Comparison of ENCODE assay signal across 18 cellular contexts in the genomic region with DNA sequence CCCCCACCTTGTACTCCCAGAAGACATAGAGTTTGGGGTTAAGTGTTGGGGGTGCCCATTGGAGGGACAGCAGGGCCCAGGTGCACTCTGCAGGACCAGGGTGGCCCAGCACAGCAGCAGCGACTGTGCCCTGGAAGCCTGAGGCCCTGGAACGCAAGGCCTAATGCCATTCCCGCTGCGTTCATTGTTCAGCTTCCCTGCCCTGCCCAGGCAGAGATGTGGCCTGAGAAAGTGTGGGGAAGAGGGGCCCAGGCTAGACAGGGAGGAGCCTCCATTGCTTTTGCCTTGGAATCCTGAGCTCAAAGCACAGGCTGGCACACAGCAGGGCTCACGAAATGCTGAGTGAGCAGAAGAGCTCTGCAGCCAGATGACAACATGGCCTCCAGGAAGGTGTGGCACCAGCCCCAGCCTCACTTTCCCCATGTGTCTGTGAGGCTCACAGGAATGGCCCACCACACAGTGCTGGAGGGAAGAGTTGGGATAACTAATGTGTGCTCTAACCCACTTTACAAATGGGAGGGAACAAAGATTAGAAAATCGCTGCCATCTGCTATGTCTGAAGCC. TPM values are rescaled to one million over a fixed set of nuclear protein-coding genes. Genes with fewer than 3 reads are reported as not detected.
A peak's percentile ranks its signal among the peaks of the same experiment; 100 is the strongest.
DNase-seq lines count a peak whose midpoint lies in the region; ATAC-seq, FAIRE-seq and TF ChIP-seq lines count a peak whose summit lies in the region.
"Had no signal": no experiment of that assay in that cellular context is flagged by ENCODE, and none has a peak within 500 bp of the region (broad histone marks: within the 10 kb centered on the region; RNA-seq: fewer than 3 reads in every experiment).

No MANE protein-coding gene starts in this region.

- FAIRE-seq in A549 (lab: Jason Lieb, UNC) (no peak), H1 (lab: Jason Lieb, UNC) (no peak)
- FAIRE-seq: A204.1, D721Med, GM19239, H54 had no signal

- H2BK20ac ChIP-seq in H1 (ENCODE audit: low read length), result no peak overlapping the region

- no peak overlapping the region for H3K18ac ChIP-seq in H1 (ENCODE audit: extremely low read depth, low read length)

- H3K79me1 ChIP-seq in H1 (ENCODE audit: low read depth, low read length), result no peaks in the 10 kb centered on the region

- WGBS in A549 (ENCODE audit: missing lambda C conversion rate), result 76% methylated on average over 6 of the region's 6 CpGs
- WGBS in H1 (ENCODE audit: extremely low coverage in 1 of 2, insufficient coverage in 1 of 2, insufficient read length in 1 of 2, insufficient replicate concordance in 2 of 2, low coverage in 1 of 2, low lambda C conversion rate in 2 of 2, missing lambda C conversion rate in 1 of 2), 2 experiments, result 54% methylated on average over 3 of the region's 6 CpGs; no CpG with 5 or more reads in 1 of the 2 experiments

- POLR2A ChIA-PET in A549 (lab: Yijun Ruan, JAX), result no interaction called here
- POLR2A ChIA-PET in H1 (lab: Charles Lee; ENCODE audit: partially characterized antibody), result interaction anchor here (1.3 kb wide), 1 partner anchor 301 kb away, joined by 3 read pairs; no protein-coding TSS in a partner anchor

- no peak for TF ChIP-seq CTCF in A549 (IDR thresholded peaks at IDR 0.05)
- no peak for TF ChIP-seq CTCF in H1 (IDR thresholded peaks at IDR 0.05; ENCODE audit: control extremely low read depth in 1 of 3, insufficient read depth in 1 of 3, low read depth in 1 of 3, low read length in 3 of 3)
- no peak for TF ChIP-seq CTCF in retinal pigment epithelial cell (conservative IDR thresholded peaks at IDR 0.05; ENCODE audit: low read depth, low read length)

- H2AFZ ChIP-seq in H1 (ENCODE audit: low read length) (no peak overlapping the region), Karpas-422 (ENCODE audit: low read length) (no peak overlapping the region)

- H3K4me2 ChIP-seq in A549, result no peak overlapping the region
- H3K4me2 ChIP-seq in H1 (ENCODE audit: insufficient read depth in 1 of 2, low read depth in 2 of 2, low read length in 2 of 2), result no peak overlapping the region
- no peak overlapping the region for H3K4me2 ChIP-seq in Karpas-422 (ENCODE audit: low read depth, low read length, poor library complexity, severe bottlenecking)

- no peak overlapping the region for H3K9ac ChIP-seq in H1 (replicated peaks in 1 of 4; ENCODE audit: extremely low read depth in 1 of 4, low read depth in 3 of 4, low read length in 3 of 4)
- H3K9ac ChIP-seq in Karpas-422 (ENCODE audit: low read length), result no peak overlapping the region

- H3K27me3 ChIP-seq in H1 (replicated peaks in 1 of 4; ENCODE audit: control insufficient read depth in 3 of 4, extremely low read depth in 1 of 4, insufficient read depth in 3 of 4, low read length in 3 of 4) (no peaks in the 10 kb centered on the region), Karpas-422 (ENCODE audit: low read length) (no peaks in the 10 kb centered on the region)
- H3K27me3 ChIP-seq: BE2C had no signal

- H3K4me3 ChIP-seq in A549 (no peak overlapping the region), H1 (ENCODE audit: extremely low read depth in 1 of 4, insufficient read depth in 2 of 4, low read depth in 3 of 4, low read length in 4 of 4) (no peak overlapping the region), retinal pigment epithelial cell (ENCODE audit: low read length) (no peak overlapping the region), Karpas-422 (ENCODE audit: low read length) (no peak overlapping the region)

- H4K91ac ChIP-seq in H1 (replicated peaks; ENCODE audit: insufficient read length, low read length), result peak overlapping the region; percentile 46

- DNase-seq in A549 (ENCODE audit: low read depth in 1 of 2, low spot score in 1 of 2) (no peak), DMS 273 treated with DMSO at 0.1 percent for 48 hours (lab: John Stamatoyannopoulos, UW) (peak; percentile 17), H1 (ENCODE audit: low read depth in 1 of 2, low spot score in 2 of 2) (no peak), retinal pigment epithelial cell (ENCODE audit: low read depth) (peak; percentile 29), Karpas-422 (no peak), SHP77 (lab: John Stamatoyannopoulos, UW) (no peak), NCI-H146 (lab: John Stamatoyannopoulos, UW) (no peak)
- DNase-seq: BE2C; CD8-positive, alpha-beta T cell; COR-L47; DMS53; GF-D8 had no signal

- no peak overlapping the region for H3K56ac ChIP-seq in H1 (replicated peaks; ENCODE audit: insufficient read length, low read depth, low read length)

- no peak overlapping the region; the same call in 1 of the 2 replicates for H4K8ac ChIP-seq in H1 (ENCODE audit: extremely low read depth, insufficient read depth, low read length)

- no peak overlapping the region for H2BK12ac ChIP-seq in H1 (ENCODE audit: low read depth, low read length)

- H3K27ac ChIP-seq in A549, result no peak overlapping the region
- no peak overlapping the region for H3K27ac ChIP-seq in H1 (ENCODE audit: low read depth, low read length)
- H3K27ac ChIP-seq in Karpas-422 (ENCODE audit: low read length), result no peak overlapping the region
- H3K27ac ChIP-seq: C4-2B, HL-60 had no signal

- no peaks in the 10 kb centered on the region for H3K4me1 ChIP-seq in A549
- peaks cover 2 to 14% (median 4%) of the 10 kb centered on the region in 4 experiments; a peak in 6 of 7 replicates for H3K4me1 ChIP-seq in H1 (replicated peaks in 1 of 4; ENCODE audit: control insufficient read depth in 3 of 4, insufficient read depth in 4 of 4, low read length in 3 of 4)
- peaks cover 27% of the 10 kb centered on the region for H3K4me1 ChIP-seq in Karpas-422 (ENCODE audit: low read length)

- no peak overlapping the region for H2AK5ac ChIP-seq in H1 (ENCODE audit: low read depth, low read length)

- no peaks in the 10 kb centered on the region for H4K20me1 ChIP-seq in H1 (replicated peaks in 1 of 2; ENCODE audit: control insufficient read depth in 1 of 2, insufficient read depth in 2 of 2, low read length in 2 of 2)
- no peaks in the 10 kb centered on the region for H4K20me1 ChIP-seq in Karpas-422 (ENCODE audit: insufficient read depth, low read depth, low read length)

- ATAC-seq in A549, result no peak
- ATAC-seq: CD8-positive, alpha-beta T cell had no signal

- no peak overlapping the region for H3K23ac ChIP-seq in H1 (ENCODE audit: insufficient read length)

- H3K23me2 ChIP-seq in H1 (ENCODE audit: low read depth, low read length), result no peaks in the 10 kb centered on the region

- no peak overlapping the region for H3K4ac ChIP-seq in H1 (replicated peaks; ENCODE audit: insufficient read length, low read depth, low read length)

- H2BK120ac ChIP-seq in H1 (replicated peaks; ENCODE audit: low read depth, low read length), result no peak overlapping the region

- TF ChIP-seq EP300 in A549 (IDR thresholded peaks at IDR 0.05), result no peak
- no peak for TF ChIP-seq EP300 in H1 (IDR thresholded peaks at IDR 0.05; ENCODE audit: borderline replicate concordance in 1 of 2, low read depth in 2 of 2, low read length in 2 of 2)

- H3K9me3 ChIP-seq in A549 (no peaks in the 10 kb centered on the region), H1 (ENCODE audit: insufficient read depth in 2 of 2, low read depth in 1 of 2, low read length in 1 of 2) (no peaks in the 10 kb centered on the region), Karpas-422 (ENCODE audit: low read length) (no peaks in the 10 kb centered on the region)
- H3K9me3 ChIP-seq: BE2C had no signal

- no peaks in the 10 kb centered on the region for H3K36me3 ChIP-seq in H1 (ENCODE audit: control insufficient read depth in 2 of 4, insufficient read depth in 4 of 4, low read length in 3 of 4)
- H3K36me3 ChIP-seq in Karpas-422 (ENCODE audit: insufficient read depth, low read length), result no peaks in the 10 kb centered on the region

- H2BK5ac ChIP-seq in H1 (ENCODE audit: low read depth, low read length), result peak overlapping the region; percentile 44; the same call in 1 of the 2 replicates

- H3K9me2 ChIP-seq in Karpas-422 (replicated peaks; ENCODE audit: insufficient read depth, low read length), result no peaks in the 10 kb centered on the region

- TF ChIP-seq POLR2A in A549 (IDR thresholded peaks at IDR 0.05; ENCODE audit: low read length) (no peak), H1 (IDR thresholded peaks at IDR 0.05; ENCODE audit: control extremely low read depth in 1 of 2, low read depth in 2 of 2, low read length in 2 of 2) (no peak)

- CTCF ChIA-PET in A549 (lab: Yijun Ruan, JAX), result interaction anchor here (0.6 to 1.8 kb wide), 6 partner anchors 8 to 909 kb away, joined by 3 to 14 read pairs (median 3); no protein-coding TSS in a partner anchor
- CTCF ChIA-PET in H1 (lab: Charles Lee; ENCODE audit: partially characterized antibody), result interaction anchor here (0.6 to 2.3 kb wide), 5 partner anchors 10 to 964 kb away, joined by 3 to 10 read pairs (median 3); no protein-coding TSS in a partner anchor

- H2BK15ac ChIP-seq in H1 (ENCODE audit: low read length), result no peak overlapping the region

- no peaks in the 10 kb centered on the region for H3K79me2 ChIP-seq in H1 (ENCODE audit: control insufficient read depth in 1 of 2, insufficient read depth in 2 of 2, low read length in 2 of 2)
- no peaks in the 10 kb centered on the region for H3K79me2 ChIP-seq in Karpas-422 (ENCODE audit: low read length)

- H4K5ac ChIP-seq in H1 (ENCODE audit: insufficient read length, low read depth, low read length), result no peak overlapping the region

- no peak for TF ChIP-seq RAD21 in A549 (conservative IDR thresholded peaks at IDR 0.05 in 1 of 2, IDR thresholded peaks at IDR 0.05 in 1 of 2)
- TF ChIP-seq RAD21 in H1 (IDR thresholded peaks at IDR 0.05 in 1 of 2, conservative IDR thresholded peaks at IDR 0.05 in 1 of 2; ENCODE audit: low read depth in 2 of 2, low read length in 2 of 2), result no peak

- no peak overlapping the region for H3K14ac ChIP-seq in H1 (ENCODE audit: insufficient read length)

TF ChIP-seq in H1, 55 proteins besides CTCF, POLR2A, EP300 and RAD21:
- TF ChIP-seq MAFK (IDR thresholded peaks at IDR 0.05; ENCODE audit: low read depth, low read length), result peak; percentile 64; the same call in 1 of the 2 replicates
- TF ChIP-seq EZH2 (IDR thresholded peaks at IDR 0.05; ENCODE audit: low read depth, low read length, severe bottlenecking), result no peak
TF ChIP-seq in H1: peak in this region for 1.

RNA-seq across cellular contexts. Expression of a gene that starts 19.3 kb away (rescaled TPM):
- polyA plus RNA-seq in A549 (2011; rRNA removed) (26.4 and 42.8 TPM in 2 replicates), A549 (2017; fragmentation: RNase III; extraction: RNeasy Plus Mini Kit Qiagen cat#74134 plus additional on column Dnase treatment) (33.7 to 43.0 TPM (median 33.7 TPM) in 3 replicates), H1 (2011; rRNA removed) (3.7 and 4.9 TPM in 2 replicates)
- polyA plus RNA-seq in A549 (2012; cell fraction: cytosol; rRNA removed), result 14.1 and 23.1 TPM in 2 replicates
- polyA plus RNA-seq in A549 (2012; cell fraction: nucleus; rRNA removed), result 14.2 and 16.9 TPM in 2 replicates
- 50.0 and 52.8 TPM in 2 replicates for polyA minus RNA-seq in A549 (2011; rRNA and poly(A)+ RNA removed)
- 6.4 and 7.2 TPM in 2 replicates for total RNA-seq in H1 (2021; fragmentation: NEBNext Ultra II Directional; extraction: Animal tissue kit (Norgen Biotek cat#: 25700))
- 3.9 TPM for polyA plus RNA-seq in H1 (2011; cell fraction: cytosol; rRNA removed)
- 4.7 TPM for polyA plus RNA-seq in H1 (2011; cell fraction: nucleus; rRNA removed)
- 3.4 to 4.7 TPM (median 4.2 TPM) in 4 replicates for polyA plus RNA-seq in H1 (2012, experiment 1 of 2)
- polyA plus RNA-seq in H1 (2012, experiment 2 of 2), result 1.5 TPM
- 5.7 TPM for polyA plus RNA-seq in H1 (2013, experiment 1 of 2)
- polyA plus RNA-seq in H1 (2013, experiment 2 of 2), result 6.4 TPM
- 9.5 and 11.0 TPM in 2 replicates for polyA minus RNA-seq in H1 (2011; rRNA and poly(A)+ RNA removed)
- polyA minus RNA-seq in H1 (2011; cell fraction: cytosol; rRNA and poly(A)+ RNA removed), result 4.0 TPM
- polyA minus RNA-seq in H1 (2011; cell fraction: nucleus; rRNA and poly(A)+ RNA removed), result 8.7 TPM
- not detected in 2 replicates for total RNA-seq in Karpas-422 (2014; rRNA removed; shearing (Covaris generic); ENCODE audit: low replicate concordance)

Comparison
In these comparisons a context has a peak if more than half of its experiments do, and no peak if none do; other contexts are left out.
1. DNase-seq: peak in DMS 273 treated with DMSO at 0.1 percent for 48 hours (single experiment) and retinal pigment epithelial cell (single experiment); none in A549 (0 of 2), H1 (0 of 2), Karpas-422 (single experiment), SHP77 (0 of 2) and NCI-H146 (single experiment).